In the genomic region with DNA sequence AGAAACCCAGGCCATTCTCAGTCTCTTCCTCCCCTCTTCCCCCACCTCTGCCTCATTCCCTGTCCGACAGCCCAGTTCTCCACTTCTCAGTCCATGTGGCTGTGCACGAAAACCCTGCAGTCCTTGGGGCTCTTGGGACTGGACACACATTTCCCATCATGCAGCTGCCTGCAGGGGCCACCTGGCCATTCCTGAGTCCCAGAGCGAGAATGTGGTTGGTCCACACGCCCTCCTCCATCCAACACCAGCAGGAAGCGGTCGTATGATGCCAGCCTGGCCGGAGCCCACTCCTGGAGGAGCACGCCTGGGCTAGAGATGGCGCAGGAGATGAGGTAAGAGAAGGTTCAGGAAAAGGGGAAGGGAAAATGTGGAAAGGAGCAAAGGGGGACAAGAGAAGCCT, we compare ENCODE assay signal across 28 cellular contexts.
"Had no signal": no experiment of that assay in that cellular context is flagged by ENCODE, and none has a peak within 500 bp of the region (broad histone marks: within the 10 kb centered on the region; RNA-seq: fewer than 3 reads in every experiment).

No MANE protein-coding gene starts in this region.

- H3K27ac Mint-ChIP-seq: dendritic cell treated with granulocyte-macrophage colony-stimulating factor and Interleukin-4, amounts not matched to agents 40 ng/mL and 50 ng/mL, for 4 days; endodermal cell; memory B cell had no signal

- H3K9me3 ChIP-seq: colonic mucosa, esophagus squamous epithelium, gastrocnemius medialis, heart right ventricle, left lung had no signal

- DNase-seq: colonic mucosa; cortex of kidney; effector CD8-positive, alpha-beta T cell; effector memory CD8-positive, alpha-beta T cell; endodermal cell; erythroblast; esophagus squamous epithelium; foreskin fibroblast; foreskin melanocyte; gastrocnemius medialis; glutamatergic neuron; head of caudate nucleus; heart right ventricle; hippocampal formation; left cardiac atrium; left lung; left ventricle myocardium superior; mammary epithelial cell; mesendoderm; midbrain had no signal

- H3K27me3 ChIP-seq: colonic mucosa, esophagus squamous epithelium, gastrocnemius medialis, left lung had no signal

- H3K27ac ChIP-seq: colonic mucosa, epithelial cell of prostate, esophagus squamous epithelium, gastrocnemius medialis, heart right ventricle, left lung had no signal

- ATAC-seq: effector memory CD8-positive, alpha-beta T cell; esophagus mucosa; gastrocnemius medialis; heart right ventricle; left cardiac atrium; left lung; left ventricle myocardium superior had no signal

- H3K9me3 Mint-ChIP-seq: dendritic cell treated with granulocyte-macrophage colony-stimulating factor and Interleukin-4, amounts not matched to agents 40 ng/mL and 50 ng/mL, for 4 days; effector memory CD8-positive, alpha-beta T cell; endodermal cell had no signal

- H3K36me3 ChIP-seq: colonic mucosa, esophagus squamous epithelium, gastrocnemius medialis, heart right ventricle, left lung had no signal

- H3K4me3 Mint-ChIP-seq: dendritic cell treated with granulocyte-macrophage colony-stimulating factor and Interleukin-4, amounts not matched to agents 40 ng/mL and 50 ng/mL, for 4 days; effector memory CD8-positive, alpha-beta T cell; endodermal cell; memory B cell had no signal

- H3K4me1 ChIP-seq: colonic mucosa, esophagus squamous epithelium, gastrocnemius medialis, left lung had no signal

- FAIRE-seq: endometrium, islet of Langerhans, keratinocyte had no signal

- H3K4me3 ChIP-seq: colonic mucosa, esophagus squamous epithelium, gastrocnemius medialis, heart right ventricle, left lung, lung had no signal
